8 cellular contexts compared by ENCODE assay signal in genomic region chr11:48172818-48173609, GRCh38. TPM values are rescaled to one million over a fixed set of nuclear protein-coding genes. Genes with fewer than 3 reads are reported as not detected.
DNase-seq lines count a peak whose midpoint lies in the region; ATAC-seq and TF ChIP-seq lines count a peak whose summit lies in the region.

No MANE protein-coding gene starts in this region.

- H3K4me3 Mint-ChIP-seq in natural killer cell: no peak overlapping the region

- peaks cover 18 to 32% of the 10 kb centered on the region in 2 donors for H3K4me1 Mint-ChIP-seq in natural killer cell

- H3K27me3 Mint-ChIP-seq in natural killer cell (ENCODE audit: low read depth in 2 of 2): no peaks in the 10 kb centered on the region

- peak; percentile 62 for ATAC-seq in GM18861 (IDR thresholded peaks at IDR 0.05; ENCODE audit: unreplicated experiment)
- peak; percentile 63 for ATAC-seq in HG03280 (IDR thresholded peaks at IDR 0.05; ENCODE audit: unreplicated experiment)
- ATAC-seq in esophagus mucosa: peak; percentile 83
- peak; percentile 54 to 81 (median 69) for ATAC-seq in natural killer cell
- peak; percentile 57 for ATAC-seq in stimulated activated naive CD8-positive, alpha-beta T cell treated with anti-CD3 and anti-CD28 coated beads, Interleukin-15, Interleukin-2, amounts not matched to agents 100 U/mL and 50 U/mL, for 24 hours

- H3K27ac Mint-ChIP-seq in natural killer cell: no peak overlapping the region

- TF ChIP-seq CTCF in natural killer cell (IDR thresholded peaks at IDR 0.05): peak; percentile 69

- intact Hi-C loops in natural killer cell (cut with micrococcal nuclease): no loop called here

- H3K36me3 Mint-ChIP-seq in natural killer cell: no peaks in the 10 kb centered on the region

- peak; percentile 87 for DNase-seq in AG20443 (ENCODE audit: low spot score)
- peak; percentile 18 for DNase-seq in NCI-H82 treated with DMSO at 0.1 percent for 48 hours (lab: John Stamatoyannopoulos, UW; ENCODE audit: unreplicated experiment)
- DNase-seq in activated T-cell treated with anti-CD3 and anti-CD28 coated beads for 24 hours (ENCODE audit: low read depth): peak; percentile 46
- peak; percentile 25 for DNase-seq in natural killer cell
- peak; percentile 74 for DNase-seq in stimulated activated naive CD8-positive, alpha-beta T cell treated with anti-CD3 and anti-CD28 coated beads, Interleukin-15, Interleukin-2, amounts not matched to agents 100 U/mL and 50 U/mL, for 24 hours

- no peaks in the 10 kb centered on the region for H3K9me3 Mint-ChIP-seq in natural killer cell

RNA-seq across cellular contexts. Expression of gene OR4B1, which starts 43.6 kb away (rescaled TPM):
- total RNA-seq in esophagus mucosa (not detected), natural killer cell (not detected)

Comparison
In these comparisons a context has a peak if more than half of its experiments do, and no peak if none do; other contexts are left out.
1. Peak in every context shown above with its lines: DNase-seq and ATAC-seq.
2. DNase-seq: peak in every context shown above with its lines; median percentile 87 in AG20443; 74 in stimulated activated naive CD8-positive, alpha-beta T cell treated with anti-CD3 and anti-CD28 coated beads, Interleukin-15, Interleukin-2, amounts not matched to agents 100 U/mL and 50 U/mL, for 24 hours; 46 in activated T-cell treated with anti-CD3 and anti-CD28 coated beads for 24 hours; 25 in natural killer cell; 18 in NCI-H82 treated with DMSO at 0.1 percent for 48 hours.